In the genomic region with DNA sequence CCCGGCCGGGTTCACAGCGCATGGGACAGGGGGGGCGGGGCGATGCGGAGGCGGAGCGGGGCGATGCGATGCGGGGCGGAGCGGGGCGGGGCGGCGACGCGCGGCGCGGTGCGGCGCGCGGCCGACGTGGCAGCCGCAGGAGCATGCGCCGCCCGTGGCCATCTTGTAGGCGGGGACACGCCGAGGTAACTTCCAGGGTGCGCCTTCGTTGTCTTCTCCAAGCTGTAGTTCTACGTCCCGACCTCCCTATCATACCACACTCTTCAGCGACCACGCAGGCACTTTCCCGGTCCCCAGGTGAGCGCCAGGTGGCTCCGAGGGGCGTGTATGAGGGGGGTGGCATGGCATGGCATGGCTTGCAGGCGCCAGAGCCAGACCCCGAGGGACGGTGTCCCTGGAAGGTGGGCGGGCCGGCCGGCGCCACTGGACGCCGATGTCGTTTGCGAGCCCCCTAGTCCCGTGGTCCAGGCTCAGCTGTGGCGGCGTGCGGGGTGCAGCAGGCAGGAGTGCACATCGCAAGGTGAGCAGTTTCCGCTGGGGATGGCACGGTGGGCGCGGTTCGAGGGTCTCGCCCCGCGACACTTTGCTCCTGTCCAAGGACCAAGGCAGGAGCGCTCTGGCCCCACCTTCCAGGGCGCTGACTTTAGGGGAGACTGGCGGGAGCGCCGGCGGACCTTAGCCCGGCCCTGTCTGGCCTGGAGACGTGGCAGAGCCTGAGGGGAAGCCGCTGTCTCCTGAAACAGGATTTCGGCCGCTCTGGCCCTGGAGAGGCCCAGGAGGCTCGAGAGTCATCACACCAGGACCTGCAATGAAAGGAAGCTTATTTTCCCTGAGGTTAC, we compare ENCODE assay signal across 1 cellular context.
TF ChIP-seq lines count a peak whose summit lies in the region.

A gene (plus strand): TSS at position 161 of the 839 bp plus-strand sequence. CDS start 5,840 bp downstream, outside the sequence.

TF ChIP-seq in HCT116, 20 proteins besides CTCF, POLR2A, EP300 and RAD21 (continued from another document):
- TF ChIP-seq, protein P1, sequence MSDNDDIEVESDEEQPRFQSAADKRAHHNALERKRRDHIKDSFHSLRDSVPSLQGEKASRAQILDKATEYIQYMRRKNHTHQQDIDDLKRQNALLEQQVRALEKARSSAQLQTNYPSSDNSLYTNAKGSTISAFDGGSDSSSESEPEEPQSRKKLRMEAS (IDR thresholded peaks at IDR 0.05) = peak; percentile 66
- TF ChIP-seq SIN3A (IDR thresholded peaks at IDR 0.05; ENCODE audit: low read depth) = no peak; the same call in 1 of the 2 replicates
- TF ChIP-seq, protein P2, sequence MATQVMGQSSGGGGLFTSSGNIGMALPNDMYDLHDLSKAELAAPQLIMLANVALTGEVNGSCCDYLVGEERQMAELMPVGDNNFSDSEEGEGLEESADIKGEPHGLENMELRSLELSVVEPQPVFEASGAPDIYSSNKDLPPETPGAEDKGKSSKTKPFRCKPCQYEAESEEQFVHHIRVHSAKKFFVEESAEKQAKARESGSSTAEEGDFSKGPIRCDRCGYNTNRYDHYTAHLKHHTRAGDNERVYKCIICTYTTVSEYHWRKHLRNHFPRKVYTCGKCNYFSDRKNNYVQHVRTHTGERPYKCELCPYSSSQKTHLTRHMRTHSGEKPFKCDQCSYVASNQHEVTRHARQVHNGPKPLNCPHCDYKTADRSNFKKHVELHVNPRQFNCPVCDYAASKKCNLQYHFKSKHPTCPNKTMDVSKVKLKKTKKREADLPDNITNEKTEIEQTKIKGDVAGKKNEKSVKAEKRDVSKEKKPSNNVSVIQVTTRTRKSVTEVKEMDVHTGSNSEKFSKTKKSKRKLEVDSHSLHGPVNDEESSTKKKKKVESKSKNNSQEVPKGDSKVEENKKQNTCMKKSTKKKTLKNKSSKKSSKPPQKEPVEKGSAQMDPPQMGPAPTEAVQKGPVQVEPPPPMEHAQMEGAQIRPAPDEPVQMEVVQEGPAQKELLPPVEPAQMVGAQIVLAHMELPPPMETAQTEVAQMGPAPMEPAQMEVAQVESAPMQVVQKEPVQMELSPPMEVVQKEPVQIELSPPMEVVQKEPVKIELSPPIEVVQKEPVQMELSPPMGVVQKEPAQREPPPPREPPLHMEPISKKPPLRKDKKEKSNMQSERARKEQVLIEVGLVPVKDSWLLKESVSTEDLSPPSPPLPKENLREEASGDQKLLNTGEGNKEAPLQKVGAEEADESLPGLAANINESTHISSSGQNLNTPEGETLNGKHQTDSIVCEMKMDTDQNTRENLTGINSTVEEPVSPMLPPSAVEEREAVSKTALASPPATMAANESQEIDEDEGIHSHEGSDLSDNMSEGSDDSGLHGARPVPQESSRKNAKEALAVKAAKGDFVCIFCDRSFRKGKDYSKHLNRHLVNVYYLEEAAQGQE (IDR thresholded peaks at IDR 0.05; ENCODE audit: low read depth) = no peak
- TF ChIP-seq EZH2phosphoT487 (IDR thresholded peaks at IDR 0.05; ENCODE audit: borderline replicate concordance) = no peak
- no peak for TF ChIP-seq ZNF274 (IDR thresholded peaks at IDR 0.05; ENCODE audit: low read depth, low read length)
- TF ChIP-seq SP1 (IDR thresholded peaks at IDR 0.05; ENCODE audit: low read depth) = no peak; the same call in 1 of the 2 replicates
- TF ChIP-seq TCF7L2 (IDR thresholded peaks at IDR 0.05; ENCODE audit: borderline replicate concordance, extremely low read depth, insufficient read depth, insufficient read length) = no peak
- TF ChIP-seq SRF (IDR thresholded peaks at IDR 0.05; ENCODE audit: low read depth) = no peak
- no peak for TF ChIP-seq CBX3 (IDR thresholded peaks at IDR 0.05; ENCODE audit: low read depth)
